In genomic region chr11:105449100-105449734, GRCh38 we compare ENCODE assay signal across 20 cellular contexts.
DNase-seq lines count a peak whose midpoint lies in the region; ATAC-seq and TF ChIP-seq lines count a peak whose summit lies in the region.
"Had no signal": no experiment of that assay in that cellular context is flagged by ENCODE, and none has a peak within 500 bp of the region (broad histone marks: within the 10 kb centered on the region; RNA-seq: fewer than 3 reads in every experiment).

No MANE protein-coding gene starts in this region.

- peak; percentile 55 for ATAC-seq in WTC11
- ATAC-seq in sciatic nerve: no peak
- ATAC-seq in Right ventricle myocardium inferior: no peak
- ATAC-seq: GM12878 had no signal

- POLR2A ChIA-PET in PC-9 (lab: Charles Lee; ENCODE audit: unreplicated experiment) (no interaction called here), WTC11 (lab: Charles Lee) (no interaction called here)

- H3K4me3 Mint-ChIP-seq in WTC11: no peak overlapping the region
- no peak overlapping the region for H3K4me3 Mint-ChIP-seq in Calu3 (ENCODE audit: low read depth, unreplicated experiment)

- no peaks in the 10 kb centered on the region for H3F3A ChIP-seq in PC-9 (ENCODE audit: insufficient read depth, low read depth)

- no peak for TF ChIP-seq POLR2A in spleen (IDR thresholded peaks at IDR 0.05)

- intact Hi-C loops in PC-9 (cut with micrococcal nuclease; ENCODE audit: unreplicated experiment): no loop called here
- intact Hi-C loops in spleen (cut with DNase I; ENCODE audit: low total_unique reads): no loop called here
- intact Hi-C loops in sciatic nerve (cut with DNase I): no loop called here
- intact Hi-C loops in Calu3 (cut with micrococcal nuclease; ENCODE audit: unreplicated experiment): no loop called here
- intact Hi-C loops in Right ventricle myocardium inferior (cut with DNase I): no loop called here

- H3K27ac ChIP-seq in PC-9 (no peak overlapping the region), spleen (no peak overlapping the region)

- no peaks in the 10 kb centered on the region; the same call in 1 of the 2 replicates for H3K9me3 ChIP-seq in PC-9 (ENCODE audit: insufficient read depth, low read depth)
- peaks cover 0 to 21% (median 15%) of the 10 kb centered on the region in 8 donors for H3K9me3 ChIP-seq in spleen
- H3K9me3 ChIP-seq: HAP-1 had no signal

- H3K36me3 Mint-ChIP-seq in WTC11: no peaks in the 10 kb centered on the region
- no peaks in the 10 kb centered on the region for H3K36me3 Mint-ChIP-seq in Calu3 (ENCODE audit: insufficient read depth, unreplicated experiment)

- WGBS in spleen, 5 donors: 74 to 95% (median 77%) methylated on average over 2 of the region's 2 CpGs

- H3K4me1 ChIP-seq in PC-9 (replicated peaks; ENCODE audit: insufficient read depth) (no peaks in the 10 kb centered on the region), spleen (no peaks in the 10 kb centered on the region)
- H3K4me1 ChIP-seq: HAP-1 had no signal

- H2AFZ ChIP-seq in PC-9: peak overlapping the region; percentile 40; the same call in 1 of the 2 replicates

- peaks cover 8% of the 10 kb centered on the region for H3K9me3 Mint-ChIP-seq in WTC11
- H3K9me3 Mint-ChIP-seq in Calu3 (ENCODE audit: low read depth, unreplicated experiment): no peaks in the 10 kb centered on the region

- no peaks in the 10 kb centered on the region for H4K20me1 ChIP-seq in PC-9 (ENCODE audit: insufficient read depth)

- H3K27me3 Mint-ChIP-seq in WTC11 (ENCODE audit: low read depth) (no peaks in the 10 kb centered on the region), Calu3 (ENCODE audit: unreplicated experiment) (no peaks in the 10 kb centered on the region)

- H3K27ac Mint-ChIP-seq in WTC11: no peak overlapping the region
- no peak overlapping the region for H3K27ac Mint-ChIP-seq in Calu3 (ENCODE audit: unreplicated experiment)

- DNase-seq in PC-9 (no peak), WTC11 (ENCODE audit: low spot score) (no peak), spleen (peak; percentile 54), sciatic nerve (ENCODE audit: low spot score) (no peak), Calu3 (no peak), CD1c-positive myeloid dendritic cell (ENCODE audit: extremely low spot score) (no peak), Right ventricle myocardium inferior (ENCODE audit: missing footprints) (no peak)
- DNase-seq: ACHN; C1 segment of cervical spinal cord; DMS153; EL; IMR-90; NCI-H1092; NCI-H1436 treated with DMSO at 0.1 percent for 48 hours; NCI-H2029 treated with DMSO at 0.1 percent for 48 hours; NCI-H2171; NCI-H526 treated with DMSO at 0.1 percent for 48 hours; NK-92 treated with Interleukin-12 subunit alpha and Interleukin-12 subunit beta, amount 100 ng/mL, for 24 hours had no signal

- BruUV-seq in PC-9 (replicated peaks; lab: Mats Ljungman, UMichigan): no TSS peak
- no TSS peak for BruUV-seq in Calu3 (replicated peaks; lab: Mats Ljungman, UMichigan)

- H3K4me1 Mint-ChIP-seq in WTC11: peaks cover 4% of the 10 kb centered on the region
- H3K4me1 Mint-ChIP-seq in Calu3 (ENCODE audit: low read depth, unreplicated experiment): no peaks in the 10 kb centered on the region

- CTCF ChIA-PET in PC-9 (lab: Charles Lee) (no interaction called here), WTC11 (lab: Charles Lee) (no interaction called here), Calu3 (lab: Charles Lee) (no interaction called here)

- H3K36me3 ChIP-seq in PC-9 (ENCODE audit: low read depth) (no peaks in the 10 kb centered on the region), spleen (no peaks in the 10 kb centered on the region)
- H3K36me3 ChIP-seq: HAP-1 had no signal

- H3K4me3 ChIP-seq in PC-9 (no peak overlapping the region), spleen (no peak overlapping the region)
- H3K4me3 ChIP-seq: GM12878, HAP-1 had no signal

- TF ChIP-seq CTCF in PC-9 (conservative IDR thresholded peaks at IDR 0.05) (no peak), WTC11 (IDR thresholded peaks at IDR 0.05) (no peak), spleen (IDR thresholded peaks at IDR 0.05 in 8 of 11, conservative IDR thresholded peaks at IDR 0.05 in 3 of 11) (no peak), Calu3 (IDR thresholded peaks at IDR 0.05; ENCODE audit: unreplicated experiment) (no peak)

- H3K79me2 ChIP-seq in PC-9 (ENCODE audit: low read depth): no peaks in the 10 kb centered on the region

- peaks cover 6% of the 10 kb centered on the region; the same call in 1 of the 2 replicates for H3K9me2 ChIP-seq in PC-9 (ENCODE audit: insufficient read depth)

- H3K27me3 ChIP-seq in PC-9 (ENCODE audit: insufficient read depth, low read depth) (no peaks in the 10 kb centered on the region), spleen (replicated peaks in 1 of 7) (no peaks in the 10 kb centered on the region)

- H3K4me2 ChIP-seq in PC-9: no peak overlapping the region

TF ChIP-seq in WTC11, 78 proteins besides CTCF, POLR2A, EP300 and RAD21:
- TF ChIP-seq HMGA2 (CRISPR knock-in tag; IDR thresholded peaks at IDR 0.05) (no peak), CREB1 (CRISPR knock-in tag; IDR thresholded peaks at IDR 0.05) (no peak), ATF6 (CRISPR knock-in tag; IDR thresholded peaks at IDR 0.05) (no peak), ZNF138 (CRISPR knock-in tag; conservative IDR thresholded peaks at IDR 0.05) (no peak)
